In genomic region chr7:6212008-6212407, GRCh38 we compare ENCODE assay signal across 23 cellular contexts.
DNase-seq lines count a peak whose midpoint lies in the region; ATAC-seq, FAIRE-seq and TF ChIP-seq lines count a peak whose summit lies in the region.
"Had no signal": no experiment of that assay in that cellular context is flagged by ENCODE, and none has a peak within 500 bp of the region (broad histone marks: within the 10 kb centered on the region; RNA-seq: fewer than 3 reads in every experiment).

No MANE protein-coding gene starts in this region.

- H3K9me3 ChIP-seq in A549 (no peaks in the 10 kb centered on the region), K562 (replicated peaks; ENCODE audit: control insufficient read depth, insufficient read depth, low read depth, low read length) (no peaks in the 10 kb centered on the region)
- no peaks in the 10 kb centered on the region for H3K9me3 ChIP-seq in CD8-positive, alpha-beta T cell (ENCODE audit: low read length)

- H3K4me1 Mint-ChIP-seq in HFFc6 (ENCODE audit: low read depth) (peaks cover 34% of the 10 kb centered on the region), osteocyte (ENCODE audit: unreplicated experiment) (peaks cover 21% of the 10 kb centered on the region)
- no peaks in the 10 kb centered on the region for H3K4me1 Mint-ChIP-seq in CD8-positive, alpha-beta T cell (ENCODE audit: low read depth)

- H3K9ac ChIP-seq in K562 (ENCODE audit: insufficient read depth in 1 of 2, low read depth in 2 of 2, low read length in 2 of 2) = no peak overlapping the region

- H3K4me3 ChIP-seq in A549 (no peak overlapping the region), K562 (no peak overlapping the region)
- no peak overlapping the region for H3K4me3 ChIP-seq in CD8-positive, alpha-beta T cell (ENCODE audit: low read depth, low read length)

- H3K79me2 ChIP-seq in K562 (ENCODE audit: control insufficient read depth, insufficient read depth, low read length) = peaks cover 25% of the 10 kb centered on the region; the same call in 1 of the 3 replicates

- no TSS peak for BruUV-seq in K562 (replicated peaks; lab: Mats Ljungman, UMichigan)

- H4K20me1 ChIP-seq in K562 (replicated peaks; ENCODE audit: control insufficient read depth, insufficient read depth, low read length) = 0 out of 2 replicates have a peak, but pooled peaks cover 5% of the 10 kb centered on the region

- H3K4me3 Mint-ChIP-seq in HFFc6 = no peak overlapping the region
- H3K4me3 Mint-ChIP-seq in osteocyte (ENCODE audit: unreplicated experiment) = no peak overlapping the region
- H3K4me3 Mint-ChIP-seq in CD8-positive, alpha-beta T cell = no peak overlapping the region

- CTCF ChIA-PET in A549 (lab: Yijun Ruan, JAX) (no interaction called here), K562 (lab: Yijun Ruan, JAX; ENCODE audit: low intra/inter-chr PET ratio) (no interaction called here)
- CTCF ChIA-PET in CD8-positive, alpha-beta T cell (lab: Charles Lee) = no interaction called here

- POLR2A ChIA-PET in A549 (lab: Yijun Ruan, JAX) (no interaction called here), K562 (lab: Yijun Ruan, JAX) (no interaction called here)
- POLR2A ChIA-PET in CD8-positive, alpha-beta T cell (lab: Charles Lee) = no interaction called here

- H2AFZ ChIP-seq in K562 (ENCODE audit: low read depth, low read length) = no peak overlapping the region

- H3K27ac Mint-ChIP-seq in HFFc6 = peak overlapping the region; percentile 43; the same call in 1 of the 2 replicates
- H3K27ac Mint-ChIP-seq in osteocyte (ENCODE audit: unreplicated experiment) = peak overlapping the region; percentile 34
- no peak overlapping the region for H3K27ac Mint-ChIP-seq in CD8-positive, alpha-beta T cell

- TF ChIP-seq EP300 in A549 (IDR thresholded peaks at IDR 0.05) (no peak), K562 (IDR thresholded peaks at IDR 0.05; ENCODE audit: low read length) (no peak)

- no peak for ATAC-seq in A549
- peak; percentile 54 for ATAC-seq in K562
- no peak for ATAC-seq in CD8-positive, alpha-beta T cell
- ATAC-seq: HCT116, Panc1 had no signal

- FAIRE-seq in A549 (lab: Jason Lieb, UNC) (no peak), K562 (lab: Jason Lieb, UNC) (no peak)
- FAIRE-seq: GM18507 had no signal

- DNase-seq in A549 (ENCODE audit: low read depth in 1 of 2, low spot score in 1 of 2) (no peak), HFFc6 (no peak), K562 (ENCODE audit: extremely low read depth in 1 of 4, low spot score in 3 of 4) (no peak), osteocyte (ENCODE audit: extremely low spot score, unreplicated experiment) (no peak), NCI-H2227 treated with DMSO at 0.1 percent for 48 hours (lab: John Stamatoyannopoulos, UW) (no peak), Kasumi-1 (lab: John Stamatoyannopoulos, UW) (no peak)
- DNase-seq in CD8-positive, alpha-beta T cell = no peak
- DNase-seq: 8988T, DMS53, GOT3, KG1, NCI-H1092, NCI-H1417 treated with DMSO at 0.1 percent for 48 hours, NCI-H1694 treated with DMSO at 0.1 percent for 48 hours, NCI-H2081, NCI-H226, NCI-H510A, NCI-H69, SHP77 treated with DMSO at 0.1 percent for 48 hours had no signal

- no peaks in the 10 kb centered on the region for H3K27me3 ChIP-seq in K562 (ENCODE audit: control insufficient read depth in 2 of 2, insufficient read depth in 2 of 2, low read length in 2 of 2)
- no peaks in the 10 kb centered on the region for H3K27me3 ChIP-seq in CD8-positive, alpha-beta T cell (ENCODE audit: insufficient read depth, low read length)

- TF ChIP-seq CTCF in A549 (IDR thresholded peaks at IDR 0.05) (no peak), HFFc6 (IDR thresholded peaks at IDR 0.05) (no peak), K562 (IDR thresholded peaks at IDR 0.05 in 2 of 3, conservative IDR thresholded peaks at IDR 0.05 in 1 of 3; ENCODE audit: insufficient read depth in 2 of 3, low read depth in 1 of 3, low read length in 3 of 3) (no peak), osteocyte (IDR thresholded peaks at IDR 0.05) (no peak)
- no peak for TF ChIP-seq CTCF in CD8-positive, alpha-beta T cell (IDR thresholded peaks at IDR 0.05)

- H3K4me2 ChIP-seq in A549 (no peak overlapping the region), K562 (ENCODE audit: insufficient read depth, low read length) (no peak overlapping the region)

- no peak for TF ChIP-seq RAD21 in A549 (conservative IDR thresholded peaks at IDR 0.05 in 1 of 2, IDR thresholded peaks at IDR 0.05 in 1 of 2)
- no peak for TF ChIP-seq RAD21 in K562 (CRISPR knock-in tag; conservative IDR thresholded peaks at IDR 0.05 in 1 of 2, IDR thresholded peaks at IDR 0.05 in 1 of 2)

- H3K4me1 ChIP-seq in A549 (peaks cover under 1% of the 10 kb centered on the region; the same call in 1 of the 3 replicates), K562 (replicated peaks in 1 of 2; ENCODE audit: control insufficient read depth in 2 of 2, insufficient read depth in 2 of 2, low read length in 2 of 2) (peaks cover 5 to 6% of the 10 kb centered on the region in 2 experiments; a peak in 3 of 5 replicates)
- no peaks in the 10 kb centered on the region for H3K4me1 ChIP-seq in CD8-positive, alpha-beta T cell (ENCODE audit: insufficient read depth, low read length)

- H3K36me3 ChIP-seq in K562 (ENCODE audit: control insufficient read depth, insufficient read depth, low read length) = no peaks in the 10 kb centered on the region
- H3K36me3 ChIP-seq in CD8-positive, alpha-beta T cell (ENCODE audit: insufficient read depth, low read length) = no peaks in the 10 kb centered on the region

- H3K27me3 Mint-ChIP-seq in HFFc6 (ENCODE audit: insufficient read depth) (peaks cover 3% of the 10 kb centered on the region; the same call in 1 of the 2 replicates), osteocyte (ENCODE audit: unreplicated experiment) (no peaks in the 10 kb centered on the region)
- no peaks in the 10 kb centered on the region for H3K27me3 Mint-ChIP-seq in CD8-positive, alpha-beta T cell (ENCODE audit: low read depth)

- H3K27ac ChIP-seq in A549 (peak overlapping the region in 1 of 2 experiments; percentile 43; a peak in 1 of 6 replicates), K562 (ENCODE audit: extremely low read depth, low read depth, low read length) (no peak overlapping the region)
- no peak overlapping the region for H3K27ac ChIP-seq in CD8-positive, alpha-beta T cell (ENCODE audit: low read depth, low read length)
- H3K27ac ChIP-seq: HL-60 had no signal

- intact Hi-C loops in K562 (cut with micrococcal nuclease) = no loop called here
- intact Hi-C loops in CD8-positive, alpha-beta T cell (cut with DNase I, micrococcal nuclease) = no loop called here

- H3K36me3 Mint-ChIP-seq in HFFc6 (ENCODE audit: low read depth) = peaks cover 31% of the 10 kb centered on the region
- peaks cover 3% of the 10 kb centered on the region for H3K36me3 Mint-ChIP-seq in osteocyte (ENCODE audit: unreplicated experiment)
- H3K36me3 Mint-ChIP-seq in CD8-positive, alpha-beta T cell = no peaks in the 10 kb centered on the region

- TF ChIP-seq POLR2A in A549 (IDR thresholded peaks at IDR 0.05; ENCODE audit: low read length) (no peak), K562 (conservative IDR thresholded peaks at IDR 0.05) (no peak)

- no peaks in the 10 kb centered on the region for H3K9me1 ChIP-seq in K562 (ENCODE audit: control insufficient read depth, insufficient read depth, low read length)

- H3K9me3 Mint-ChIP-seq in HFFc6 = no peaks in the 10 kb centered on the region
- H3K9me3 Mint-ChIP-seq in osteocyte (ENCODE audit: unreplicated experiment) = peaks cover 6% of the 10 kb centered on the region
- H3K9me3 Mint-ChIP-seq in CD8-positive, alpha-beta T cell = no peaks in the 10 kb centered on the region

- WGBS in A549 (ENCODE audit: missing lambda C conversion rate) = 98% methylated on average over 3 of the region's 3 CpGs
- 48% methylated on average over 3 of the region's 3 CpGs for WGBS in K562 (ENCODE audit: insufficient coverage, low coverage, missing lambda C conversion rate)

- in situ Hi-C loops in K562 (cut with MboI) = no loop called here

TF ChIP-seq in A549, 52 proteins besides CTCF, POLR2A, EP300 and RAD21:
- TF ChIP-seq CEBPB (IDR thresholded peaks at IDR 0.05) = no peak
- TF ChIP-seq MAFK (IDR thresholded peaks at IDR 0.05; ENCODE audit: partially characterized antibody) = peak; percentile 78
- TF ChIP-seq NFE2L2 (conservative IDR thresholded peaks at IDR 0.05; ENCODE audit: low read length) = peak; percentile 52; the same call in 1 of the 2 replicates
- TF ChIP-seq CBX2 (IDR thresholded peaks at IDR 0.05; ENCODE audit: borderline replicate concordance, low read depth) = no peak
- TF ChIP-seq RFX5 (IDR thresholded peaks at IDR 0.05) = no peak
TF ChIP-seq in A549: peak in this region for 2.

TF ChIP-seq in K562, 482 proteins besides CTCF, POLR2A, EP300 and RAD21 (continues in another document):
- no peak for TF ChIP-seq ZBTB33 (CRISPR knock-in tag; IDR thresholded peaks at IDR 0.05)
- TF ChIP-seq MAFG (tag; conservative IDR thresholded peaks at IDR 0.05) = peak; percentile 85

Comparison
In these comparisons a context has a peak if more than half of its experiments do, and no peak if none do; other contexts are left out.
1. Of the 35 proteins assayed by ChIP-seq in both K562 and A549: peak only in K562: none; only in A549: none; in both: MAFK; in neither: 34.